Comparison of ENCODE assay signal across 1 cellular context in the genomic region with DNA sequence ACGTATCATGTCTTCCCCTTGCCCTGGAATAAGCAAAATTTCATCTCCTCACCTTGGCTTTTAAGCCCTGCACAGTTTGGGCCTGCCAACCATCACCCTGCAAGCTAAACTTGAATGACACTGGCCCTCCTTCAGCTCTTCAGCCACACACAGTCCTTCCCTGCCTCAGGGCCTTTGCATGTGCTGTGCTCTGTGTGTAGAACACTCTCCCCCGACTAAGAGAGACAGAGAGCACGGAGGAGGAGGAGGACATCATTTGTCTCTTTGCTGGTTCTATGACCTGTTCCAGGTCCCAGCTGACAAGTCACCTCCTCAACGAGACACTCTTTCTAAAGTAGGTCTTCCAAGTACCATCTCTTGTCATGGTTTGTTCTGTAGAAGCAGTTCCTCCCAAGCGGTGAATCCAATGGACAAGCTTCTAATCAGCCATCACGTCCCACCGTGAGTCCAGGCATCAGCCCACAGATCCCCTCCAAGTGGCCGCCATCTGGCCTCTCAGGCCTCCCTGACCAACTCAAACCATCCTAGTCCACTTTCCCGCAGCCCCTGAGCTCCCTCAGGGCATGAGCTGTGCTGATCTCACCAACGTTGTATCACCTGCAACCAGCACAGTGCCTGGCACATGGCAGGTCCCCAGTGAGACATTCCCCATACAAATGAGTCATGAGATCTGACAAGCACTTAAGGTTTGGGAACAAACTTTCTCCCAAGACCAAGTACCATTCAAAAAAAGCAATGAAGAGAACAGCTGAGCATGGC.
TF ChIP-seq lines count a peak whose summit lies in the region.

No MANE protein-coding gene starts in this region.

TF ChIP-seq in K562, 482 proteins besides CTCF, POLR2A, EP300 and RAD21:
- TF ChIP-seq NFIC (IDR thresholded peaks at IDR 0.05) (no peak), RBM25 (IDR thresholded peaks at IDR 0.05; ENCODE audit: low read depth, low read length, severe bottlenecking) (peak; percentile 68), SREBF2 (CRISPR knock-in tag; IDR thresholded peaks at IDR 0.05) (no peak)
- TF ChIP-seq, protein P1, sequence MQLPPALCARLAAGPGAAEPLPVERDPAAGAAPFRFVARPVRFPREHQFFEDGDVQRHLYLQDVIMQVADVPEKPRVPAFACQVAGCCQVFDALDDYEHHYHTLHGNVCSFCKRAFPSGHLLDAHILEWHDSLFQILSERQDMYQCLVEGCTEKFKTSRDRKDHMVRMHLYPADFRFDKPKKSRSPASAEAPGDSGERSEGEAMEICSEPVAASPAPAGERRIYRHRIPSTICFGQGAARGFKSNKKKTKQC (CRISPR knock-in tag; IDR thresholded peaks at IDR 0.05), result no peak
